ENCODE assay signal across 10 cellular contexts in genomic region chr3:195095035-195095703, GRCh38.
DNase-seq lines count a peak whose midpoint lies in the region; ATAC-seq and TF ChIP-seq lines count a peak whose summit lies in the region.
"Had no signal": no experiment of that assay in that cellular context is flagged by ENCODE, and none has a peak within 500 bp of the region (broad histone marks: within the 10 kb centered on the region; RNA-seq: fewer than 3 reads in every experiment).

No MANE protein-coding gene starts in this region.

- TF ChIP-seq EP300 in SK-N-SH (IDR thresholded peaks at IDR 0.05; ENCODE audit: borderline replicate concordance in 1 of 2, low read depth in 1 of 2, low read length in 1 of 2), result no peak

- H3K36me3 Mint-ChIP-seq in nephron progenitor cell (ENCODE audit: low read depth), result peaks cover 12% of the 10 kb centered on the region
- H3K36me3 Mint-ChIP-seq: stimulated activated effector memory CD8-positive, alpha-beta T cell treated with anti-CD3 and anti-CD28 coated beads, Interleukin-12 subunit alpha, Interleukin-12 subunit beta, amount 100 ng/mL, for 72 hours had no signal

- no peaks in the 10 kb centered on the region for H3K27me3 ChIP-seq in SK-N-SH (ENCODE audit: insufficient read depth)

- ATAC-seq in GM18511 (IDR thresholded peaks at IDR 0.05; ENCODE audit: unreplicated experiment) (peak; percentile 73), GM21576 (IDR thresholded peaks at IDR 0.05; ENCODE audit: unreplicated experiment) (peak; percentile 73), GM19328 (IDR thresholded peaks at IDR 0.05; ENCODE audit: unreplicated experiment) (no peak)

- peaks cover 0 to 39% of the 10 kb centered on the region in 2 experiments; a peak in 1 of 4 replicates for H3K4me1 ChIP-seq in SK-N-SH (ENCODE audit: control insufficient read depth in 1 of 2, insufficient read depth in 2 of 2, low read depth in 1 of 2, low read length in 1 of 2)

- peak overlapping the region; percentile 44 for H3K27ac Mint-ChIP-seq in nephron progenitor cell

- no peak overlapping the region for H3K9ac ChIP-seq in SK-N-SH

- H3K4me2 ChIP-seq in SK-N-SH, result no peak overlapping the region

- no peaks in the 10 kb centered on the region; the same call in 1 of the 2 replicates for H3K79me2 ChIP-seq in SK-N-SH (ENCODE audit: insufficient read depth)

- WGBS in SK-N-SH (ENCODE audit: low lambda C conversion rate), result 96% methylated on average over 19 of the region's 19 CpGs

- in situ Hi-C loops in KBM-7 (cut with MboI; ENCODE audit: low pct_unique_long_range_greater_than_20kb, low sequenced_read_pairs), result no loop called here

- H3F3A ChIP-seq in SK-N-SH (replicated peaks; ENCODE audit: insufficient read depth), result no peaks in the 10 kb centered on the region

- TF ChIP-seq CTCF in nephron progenitor cell (IDR thresholded peaks at IDR 0.05) (no peak), SK-N-SH (IDR thresholded peaks at IDR 0.05) (no peak)

- DNase-seq in MV-4-11 (lab: John Stamatoyannopoulos, UW) (peak; percentile 29), nephron progenitor cell (no peak), SK-N-SH (no peak), KBM-7 (no peak)
- DNase-seq in stimulated activated CD4-positive, alpha-beta T cell treated with anti-CD3 and anti-CD28 coated beads, Interleukin-12 subunit alpha, Interleukin-12 subunit beta, amount 100 ng/mL, for 4 hours, result no peak

- no peak overlapping the region for H2AFZ ChIP-seq in SK-N-SH (ENCODE audit: low read depth)

- no peaks in the 10 kb centered on the region for H3K9me2 ChIP-seq in SK-N-SH

- no peak overlapping the region; a peak in 1 of 4 replicates for H3K27ac ChIP-seq in SK-N-SH (ENCODE audit: low read depth in 2 of 2, low read length in 1 of 2)

- no peak overlapping the region for H3K4me3 Mint-ChIP-seq in nephron progenitor cell
- H3K4me3 Mint-ChIP-seq: stimulated activated effector memory CD8-positive, alpha-beta T cell treated with anti-CD3 and anti-CD28 coated beads, Interleukin-12 subunit alpha, Interleukin-12 subunit beta, amount 100 ng/mL, for 72 hours had no signal

- H4K20me1 ChIP-seq in SK-N-SH (ENCODE audit: insufficient read depth), result no peaks in the 10 kb centered on the region

- H3K27me3 Mint-ChIP-seq in nephron progenitor cell (ENCODE audit: low read depth, poor library complexity), result peaks cover 2% of the 10 kb centered on the region
- H3K27me3 Mint-ChIP-seq: naive thymus-derived CD8-positive, alpha-beta T cell had no signal

- no peaks in the 10 kb centered on the region for H3K36me3 ChIP-seq in SK-N-SH (replicated peaks in 1 of 2; ENCODE audit: control insufficient read depth in 1 of 2, insufficient read depth in 2 of 2, low read length in 1 of 2)

- TF ChIP-seq RAD21 in SK-N-SH (IDR thresholded peaks at IDR 0.05; ENCODE audit: low read length), result no peak

- CTCF ChIA-PET in SK-N-SH (lab: Yijun Ruan, JAX), result interaction anchor here (3.9 kb wide), 1 partner anchor 11 kb away, joined by 23 read pairs; no protein-coding TSS in a partner anchor

- peaks cover 21% of the 10 kb centered on the region for H3K9me3 Mint-ChIP-seq in nephron progenitor cell
- H3K9me3 Mint-ChIP-seq: stimulated activated effector memory CD8-positive, alpha-beta T cell treated with anti-CD3 and anti-CD28 coated beads, Interleukin-12 subunit alpha, Interleukin-12 subunit beta, amount 100 ng/mL, for 72 hours had no signal

- H3K9me3 ChIP-seq in SK-N-SH, result no peaks in the 10 kb centered on the region

- no peak overlapping the region for H3K4me3 ChIP-seq in SK-N-SH (ENCODE audit: low read depth in 2 of 2, low read length in 1 of 2)

- peaks cover 44% of the 10 kb centered on the region for H3K4me1 Mint-ChIP-seq in nephron progenitor cell

- POLR2A ChIA-PET in SK-N-SH (lab: Yijun Ruan, JAX), result no interaction called here

TF ChIP-seq in SK-N-SH, 30 proteins besides CTCF, POLR2A, EP300 and RAD21:
- TF ChIP-seq FOXM1 (IDR thresholded peaks at IDR 0.05; ENCODE audit: low read depth), result no peak
- no peak for TF ChIP-seq POLR2AphosphoS5 (IDR thresholded peaks at IDR 0.05; ENCODE audit: low read depth, low read length)
- TF ChIP-seq FOXJ3 (CRISPR knock-in tag; IDR thresholded peaks at IDR 0.05), result no peak
